8 cellular contexts compared by ENCODE assay signal in genomic region chr2:219176818-219177593, GRCh38. TPM values are rescaled to one million over a fixed set of nuclear protein-coding genes. Genes with fewer than 3 reads are reported as not detected.
DNase-seq lines count a peak whose midpoint lies in the region; ATAC-seq and TF ChIP-seq lines count a peak whose summit lies in the region.

CNPPD1 (minus strand) TSS chr2:219176925; CDS start chr2:219176828, 97 bp downstream.

- H4K8ac ChIP-seq in trophoblast cell (ENCODE audit: low read depth, low read length), result peak within 1 kb of the TSS; percentile 98

- H4K91ac ChIP-seq in trophoblast cell (ENCODE audit: low read depth, low read length), result peak within 1 kb of the TSS; percentile 91

- H4K12ac ChIP-seq in trophoblast cell (ENCODE audit: low read depth, low read length), result peak within 1 kb of the TSS; percentile 84

- H3K27ac Mint-ChIP-seq in activated naive CD8-positive, alpha-beta T cell treated with anti-CD3 and anti-CD28 coated beads, Interleukin-2, amount 10 ng/mL, durations not matched to agents 7 days and 5 days, result peak within 1 kb of the TSS; percentile 93

- H3K4me3 Mint-ChIP-seq in activated naive CD8-positive, alpha-beta T cell treated with anti-CD3 and anti-CD28 coated beads, Interleukin-2, amount 10 ng/mL, durations not matched to agents 7 days and 5 days, result peak within 1 kb of the TSS; percentile 97

- peaks cover 17% of the 10 kb centered on the region for H3K79me1 ChIP-seq in trophoblast cell (ENCODE audit: low read length)

- H2BK5ac ChIP-seq in trophoblast cell (ENCODE audit: low read depth, low read length, poor library complexity), result peak within 1 kb of the TSS; percentile 93

- peaks cover 3 to 9% of the 10 kb centered on the region in 2 experiments for H3K4me1 ChIP-seq in trophoblast cell (ENCODE audit: control insufficient read depth in 1 of 2, insufficient read depth in 2 of 2, low read length in 2 of 2)
- peaks cover 3 to 38% (median 25%) of the 10 kb centered on the region in 4 donors for H3K4me1 ChIP-seq in tibial nerve

- H3K4me3 ChIP-seq in GM12864 (ENCODE audit: low read depth, low read length) (peak within 1 kb of the TSS; percentile 88), trophoblast cell (ENCODE audit: low read depth, low read length) (peak within 1 kb of the TSS; percentile 84), tibial nerve (peak within 1 kb of the TSS; percentile 83 to 94 (median 92))

- no CpG with 5 or more reads among the region's 69 CpGs for WGBS in trophoblast cell (ENCODE audit: extremely low coverage, insufficient coverage, insufficient read length)
- WGBS in tibial nerve, 2 donors, result 0 to 1% methylated on average over 23 to 39 of the region's 69 CpGs

- H3K27ac ChIP-seq in trophoblast cell (ENCODE audit: low read depth, low read length), result peak within 1 kb of the TSS; percentile 95
- H3K27ac ChIP-seq in tibial nerve, result peak within 1 kb of the TSS; percentile 92 to 99 (median 98)

- peak; percentile 98 to 99 for TF ChIP-seq POLR2A in tibial nerve (IDR thresholded peaks at IDR 0.05)

- intact Hi-C loops in Right ventricle myocardium superior (cut with DNase I), result loop anchor here (5.0 kb wide), 2 partner anchors 40 to 120 kb away; partner anchors contain the start of gene ABCB6

- H3K9me3 ChIP-seq in trophoblast cell (ENCODE audit: insufficient read depth, low read depth, low read length) (no peaks in the 10 kb centered on the region), tibial nerve (no peaks in the 10 kb centered on the region)

- TF ChIP-seq EP300 in tibial nerve (IDR thresholded peaks at IDR 0.05), result peak; percentile 78 to 100

- H3K79me2 ChIP-seq in trophoblast cell (ENCODE audit: control insufficient read depth, insufficient read depth, low read length, poor library complexity), result peaks cover 7% of the 10 kb centered on the region

- peak within 1 kb of the TSS; percentile 96 for H3K14ac ChIP-seq in trophoblast cell (ENCODE audit: low read length)

- H3K36me3 ChIP-seq in trophoblast cell (ENCODE audit: control insufficient read depth in 1 of 2, insufficient read depth in 2 of 2, low read length in 2 of 2), result peaks cover 39 to 44% of the 10 kb centered on the region in 2 experiments
- peaks cover 0 to 57% (median 23%) of the 10 kb centered on the region in 3 donors for H3K36me3 ChIP-seq in tibial nerve

- H3K27me3 ChIP-seq in trophoblast cell (ENCODE audit: insufficient read depth, low read length) (no peaks in the 10 kb centered on the region), tibial nerve (no peaks in the 10 kb centered on the region)

- peak within 1 kb of the TSS; percentile 99 for H3K4me2 ChIP-seq in trophoblast cell (ENCODE audit: low read length)

- H2BK12ac ChIP-seq in trophoblast cell (ENCODE audit: low read length), result no peak within 1 kb of the TSS

- H3K36me3 Mint-ChIP-seq in activated naive CD8-positive, alpha-beta T cell treated with anti-CD3 and anti-CD28 coated beads, Interleukin-2, amount 10 ng/mL, durations not matched to agents 7 days and 5 days, result peaks cover 33% of the 10 kb centered on the region

- H3K18ac ChIP-seq in trophoblast cell (ENCODE audit: low read length), result peak within 1 kb of the TSS; percentile 85

- H3K27me3 Mint-ChIP-seq in activated naive CD8-positive, alpha-beta T cell treated with anti-CD3 and anti-CD28 coated beads, Interleukin-2, amount 10 ng/mL, durations not matched to agents 7 days and 5 days, result no peaks in the 10 kb centered on the region

- no peaks in the 10 kb centered on the region for H3K9me3 Mint-ChIP-seq in activated naive CD8-positive, alpha-beta T cell treated with anti-CD3 and anti-CD28 coated beads, Interleukin-2, amount 10 ng/mL, durations not matched to agents 7 days and 5 days

- DNase-seq in GM12864 (ENCODE audit: low read depth) (peak; percentile 55), NCI-H1105 (lab: John Stamatoyannopoulos, UW) (peak; percentile 64), SW 1271 (lab: John Stamatoyannopoulos, UW) (peak; percentile 39 to 77), Right ventricle myocardium superior (peak; percentile 94), trophoblast cell (peak; percentile 76 to 85), tibial nerve (ENCODE audit: low spot score in 2 of 2) (peak; percentile 81 to 83)
- peak; percentile 93 for DNase-seq in activated naive CD8-positive, alpha-beta T cell treated with anti-CD3 and anti-CD28 coated beads, Interleukin-2, amount 10 ng/mL, durations not matched to agents 7 days and 5 days

- H3K4ac ChIP-seq in trophoblast cell (ENCODE audit: low read depth, low read length), result peak within 1 kb of the TSS; percentile 76

- POLR2A ChIA-PET in activated naive CD8-positive, alpha-beta T cell treated with anti-CD3 and anti-CD28 coated beads, Interleukin-2, amount 10 ng/mL, durations not matched to agents 7 days and 5 days (lab: Charles Lee), result interaction anchor here (0.6 to 4.7 kb wide), 20 partner anchors 8 to 211 kb away, joined by 3 to 92 read pairs (median 4); partner anchors contain the start of genes ANKZF1, ATG9A, NHEJ1 and TUBA4A

- peak within 1 kb of the TSS; percentile 89 for H2AFZ ChIP-seq in trophoblast cell (ENCODE audit: insufficient read depth, low read length, poor library complexity)

- peak within 1 kb of the TSS; percentile 89 for H3K9ac ChIP-seq in trophoblast cell (ENCODE audit: low read length)

- ATAC-seq in HG02610 (IDR thresholded peaks at IDR 0.05; ENCODE audit: unreplicated experiment), result peak; percentile 69
- peak; percentile 82 for ATAC-seq in activated naive CD8-positive, alpha-beta T cell treated with anti-CD3 and anti-CD28 coated beads, Interleukin-2, amount 10 ng/mL, durations not matched to agents 7 days and 5 days (ENCODE audit: low read depth)
- ATAC-seq in Right ventricle myocardium superior (ENCODE audit: poor library complexity), result peak; percentile 93

- H3K23ac ChIP-seq in trophoblast cell (ENCODE audit: low read length), result no peak within 1 kb of the TSS

- peaks cover 57% of the 10 kb centered on the region for H3K4me1 Mint-ChIP-seq in activated naive CD8-positive, alpha-beta T cell treated with anti-CD3 and anti-CD28 coated beads, Interleukin-2, amount 10 ng/mL, durations not matched to agents 7 days and 5 days

- peak within 1 kb of the TSS; percentile 23 for H2AK5ac ChIP-seq in trophoblast cell (ENCODE audit: low read length)

- H2BK120ac ChIP-seq in trophoblast cell (ENCODE audit: insufficient read depth, low read length, poor library complexity), result peak within 1 kb of the TSS; percentile 80

- TF ChIP-seq CTCF in GM12864 (IDR thresholded peaks at IDR 0.05; ENCODE audit: low read depth, low read length, missing control alignments), result no peak
- TF ChIP-seq CTCF in tibial nerve (IDR thresholded peaks at IDR 0.05), result peak in 1 of 5 experiments; percentile 56

RNA-seq across cellular contexts. Expression of gene CNPPD1, which starts in this region (rescaled TPM):
- 10 to 100 TPM; 77.3 to 77.6 TPM for total RNA-seq in activated naive CD8-positive, alpha-beta T cell treated with anti-CD3 and anti-CD28 coated beads, Interleukin-2, amount 10 ng/mL, durations not matched to agents 7 days and 5 days
- total RNA-seq in Right ventricle myocardium superior (69.3 TPM), tibial nerve (10 to 100 TPM; 38.8 to 51.3 (median 49.4) TPM)
- 18.0 and 19.3 TPM in 2 replicates for polyA plus RNA-seq in trophoblast cell (2013)

Comparison
In these comparisons a context has a peak if more than half of its experiments do, and no peak if none do; other contexts are left out.
1. Peak in every context shown above with its lines: DNase-seq, ATAC-seq, H3K4me3 ChIP-seq and H3K27ac ChIP-seq.